13 cellular contexts compared by ENCODE assay signal in the genomic region with DNA sequence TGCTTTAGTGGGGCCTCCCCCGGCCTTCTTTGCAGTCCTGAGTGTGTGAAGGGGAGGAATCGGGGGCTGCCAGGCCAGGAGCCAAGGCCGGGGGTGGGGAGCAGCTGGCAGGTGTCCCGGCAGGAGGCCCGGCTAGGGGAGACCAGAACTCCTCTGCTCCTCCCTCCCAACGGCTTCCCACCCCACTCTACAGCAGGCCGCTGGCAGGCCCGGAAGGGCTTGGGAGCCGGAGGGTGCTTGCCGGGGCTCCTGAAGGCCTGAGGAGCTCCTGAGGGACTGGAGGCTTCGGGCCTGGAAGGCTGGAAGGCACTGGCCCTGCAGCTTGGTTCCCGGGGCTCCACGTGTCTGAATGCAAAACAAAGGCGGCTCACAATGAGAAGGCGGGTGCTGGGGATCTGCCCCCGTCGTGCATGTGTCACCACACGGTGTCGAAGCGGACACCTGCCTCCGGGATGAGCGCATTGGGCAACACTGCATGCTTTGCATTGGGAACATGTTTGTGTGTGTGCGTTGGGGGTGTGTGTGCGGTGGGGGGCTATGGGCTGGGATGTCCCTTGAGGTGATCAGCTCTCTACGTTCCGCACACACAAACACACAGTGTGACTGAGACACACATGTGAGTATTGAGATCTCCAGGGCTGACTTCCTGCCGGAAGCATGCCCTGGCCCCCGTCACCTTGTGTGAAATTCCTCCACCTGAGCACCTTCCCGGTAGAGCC. TPM values are rescaled to one million over a fixed set of nuclear protein-coding genes. Genes with fewer than 3 reads are reported as not detected.
DNase-seq lines count a peak whose midpoint lies in the region; ATAC-seq and TF ChIP-seq lines count a peak whose summit lies in the region.
"Had no signal": no experiment of that assay in that cellular context is flagged by ENCODE, and none has a peak within 500 bp of the region (broad histone marks: within the 10 kb centered on the region; RNA-seq: fewer than 3 reads in every experiment).

No MANE protein-coding gene starts in this region.

- CTCF ChIA-PET in activated CD4-positive, alpha-beta T cell treated with anti-CD3 and anti-CD28 coated beads, Interleukin-2, amount 10 ng/mL, durations not matched to agents 7 days and 5 days (lab: Charles Lee), result interaction anchor here (1.3 kb wide), 1 partner anchor 16 kb away, joined by 4 read pairs; no protein-coding TSS in a partner anchor

- no peak for TF ChIP-seq POLR2A in stomach (IDR thresholded peaks at IDR 0.05)

- H3K4me3 ChIP-seq in epithelial cell of esophagus (ENCODE audit: low read length), result no peak overlapping the region
- no peak overlapping the region for H3K4me3 ChIP-seq in dorsolateral prefrontal cortex
- no peak overlapping the region for H3K4me3 ChIP-seq in stomach

- DNase-seq in left ventricle myocardium superior (no peak), cardiac septum (ENCODE audit: low spot score) (no peak), NCI-H524 (lab: John Stamatoyannopoulos, UW) (peak; percentile 56 to 73), epithelial cell of esophagus (ENCODE audit: low read depth) (peak; percentile 87), dorsolateral prefrontal cortex (no peak), stomach (no peak)
- DNase-seq in activated CD8-positive, alpha-beta memory T cell treated with anti-CD3 and anti-CD28 coated beads for 24 hours, result no peak
- DNase-seq in activated CD4-positive, alpha-beta T cell treated with anti-CD3 and anti-CD28 coated beads, Interleukin-2, amount 10 ng/mL, durations not matched to agents 7 days and 5 days, result no peak
- DNase-seq: activated T-cell treated with anti-CD3 and anti-CD28 coated beads for 4 hours, SW 1271 had no signal

- peaks cover 17% of the 10 kb centered on the region for H3K27me3 Mint-ChIP-seq in activated CD4-positive, alpha-beta T cell treated with anti-CD3 and anti-CD28 coated beads, Interleukin-2, amount 10 ng/mL, durations not matched to agents 7 days and 5 days

- peaks cover 6% of the 10 kb centered on the region for H3K4me1 Mint-ChIP-seq in activated CD4-positive, alpha-beta T cell treated with anti-CD3 and anti-CD28 coated beads, Interleukin-2, amount 10 ng/mL, durations not matched to agents 7 days and 5 days

- no peak overlapping the region for H3K4me3 Mint-ChIP-seq in activated CD4-positive, alpha-beta T cell treated with anti-CD3 and anti-CD28 coated beads, Interleukin-2, amount 10 ng/mL, durations not matched to agents 7 days and 5 days
- H3K4me3 Mint-ChIP-seq: type B pancreatic cell had no signal

- H3K9me3 Mint-ChIP-seq in activated CD4-positive, alpha-beta T cell treated with anti-CD3 and anti-CD28 coated beads, Interleukin-2, amount 10 ng/mL, durations not matched to agents 7 days and 5 days, result no peaks in the 10 kb centered on the region
- H3K9me3 Mint-ChIP-seq: type B pancreatic cell had no signal

- peaks cover 13 to 25% (median 21%) of the 10 kb centered on the region in 4 donors for H3K4me1 ChIP-seq in stomach
- H3K4me1 ChIP-seq: parathyroid adenoma had no signal

- ATAC-seq in left ventricle myocardium superior, result peak; percentile 16
- ATAC-seq: activated CD4-positive, CD25-positive, alpha-beta regulatory T cell treated with anti-CD3 and anti-CD28 coated beads, Interleukin-2, amount 50 U/mL, for 24 hours had no signal

- no peaks in the 10 kb centered on the region for H3K36me3 Mint-ChIP-seq in activated CD4-positive, alpha-beta T cell treated with anti-CD3 and anti-CD28 coated beads, Interleukin-2, amount 10 ng/mL, durations not matched to agents 7 days and 5 days (ENCODE audit: low read depth)
- H3K36me3 Mint-ChIP-seq: type B pancreatic cell had no signal

- intact Hi-C loops in left ventricle myocardium superior (cut with micrococcal nuclease) (no loop called here), cardiac septum (cut with DNase I) (no loop called here), dorsolateral prefrontal cortex (cut with DNase I) (no loop called here), stomach (cut with DNase I; ENCODE audit: low total_unique reads) (no loop called here)

- 55 to 70% (median 61%) methylated on average over 24 to 29 of the region's 29 CpGs for WGBS in stomach, 5 donors

- no peak overlapping the region for H3K27ac Mint-ChIP-seq in activated CD4-positive, alpha-beta T cell treated with anti-CD3 and anti-CD28 coated beads, Interleukin-2, amount 10 ng/mL, durations not matched to agents 7 days and 5 days
- H3K27ac Mint-ChIP-seq: type B pancreatic cell had no signal

- H3K27me3 ChIP-seq in dorsolateral prefrontal cortex (peaks cover 0 to 34% (median 21%) of the 10 kb centered on the region in 45 donors), stomach (peaks cover 0 to 45% (median 17%) of the 10 kb centered on the region in 3 donors)

- TF ChIP-seq EP300 in stomach (IDR thresholded peaks at IDR 0.05), result no peak

- TF ChIP-seq CTCF in epithelial cell of esophagus (IDR thresholded peaks at IDR 0.05; ENCODE audit: insufficient read depth, low read depth, low read length, missing control alignments), result no peak
- TF ChIP-seq CTCF in dorsolateral prefrontal cortex (IDR thresholded peaks at IDR 0.05 in 54 of 56, conservative IDR thresholded peaks at IDR 0.05 in 2 of 56; ENCODE audit: low read depth in 1 of 56, partially characterized antibody in 56 of 56), result no peak
- TF ChIP-seq CTCF in stomach (IDR thresholded peaks at IDR 0.05), result no peak

- POLR2A ChIA-PET in activated CD4-positive, alpha-beta T cell treated with anti-CD3 and anti-CD28 coated beads, Interleukin-2, amount 10 ng/mL, durations not matched to agents 7 days and 5 days (lab: Charles Lee), result no interaction called here

- no peaks in the 10 kb centered on the region for H3K9me3 ChIP-seq in stomach

- H3K27ac ChIP-seq in dorsolateral prefrontal cortex (no peak overlapping the region), stomach (no peak overlapping the region)
- H3K27ac ChIP-seq: parathyroid adenoma had no signal

- H3K36me3 ChIP-seq in stomach, result no peaks in the 10 kb centered on the region

RNA-seq across cellular contexts. Expression of a gene that starts 30.9 kb away (rescaled TPM):
- total RNA-seq in left ventricle myocardium superior, result 167 TPM
- total RNA-seq in cardiac septum, result 137 TPM
- total RNA-seq in dorsolateral prefrontal cortex, result 100 to 1,000 TPM in 1 of 120 experiments, 10 to 100 TPM in 119; 20.1 to 115 (median 36.3) TPM
- 100 to 1,000 TPM in 2 of 5 donors, 10 to 100 TPM in 3; 11.2 to 357 (median 72.4) TPM for total RNA-seq in stomach
- polyA plus RNA-seq in stomach, result 10 to 100 TPM in 2 of 3 donors, 1 to 10 TPM in 1; 5.3 to 23.3 (median 13.3) TPM
- 1 to 10 TPM; 4.9 to 6.2 TPM for total RNA-seq in activated CD4-positive, alpha-beta T cell treated with anti-CD3 and anti-CD28 coated beads, Interleukin-2, amount 10 ng/mL, durations not matched to agents 7 days and 5 days

RNA-seq across cellular contexts. Expression of a gene that starts 52.0 kb away (rescaled TPM):
- total RNA-seq in left ventricle myocardium superior, result 13.0 TPM
- 12.5 TPM for total RNA-seq in cardiac septum
- total RNA-seq in dorsolateral prefrontal cortex, result 10 to 100 TPM in 114 of 120 experiments, 1 to 10 TPM in 6; 8.6 to 24.0 (median 13.3) TPM
- total RNA-seq in stomach, result 10 to 100 TPM in 3 of 5 donors, 1 to 10 TPM in 2; 8.0 to 60.7 (median 17.0) TPM
- 1 to 10 TPM; 4.9 to 8.2 (median 7.7) TPM for polyA plus RNA-seq in stomach
- 10 to 100 TPM; 21.7 to 23.7 TPM for total RNA-seq in activated CD4-positive, alpha-beta T cell treated with anti-CD3 and anti-CD28 coated beads, Interleukin-2, amount 10 ng/mL, durations not matched to agents 7 days and 5 days

Comparison
In these comparisons a context has a peak if more than half of its experiments do, and no peak if none do; other contexts are left out.
1. DNase-seq: peak in NCI-H524 (2 of 2) and epithelial cell of esophagus (single experiment); none in left ventricle myocardium superior (single experiment), cardiac septum (single experiment), activated CD8-positive, alpha-beta memory T cell treated with anti-CD3 and anti-CD28 coated beads for 24 hours (single experiment), dorsolateral prefrontal cortex (0 of 10), stomach (single experiment) and activated CD4-positive, alpha-beta T cell treated with anti-CD3 and anti-CD28 coated beads, Interleukin-2, amount 10 ng/mL, durations not matched to agents 7 days and 5 days (single experiment).